In the genomic region with DNA sequence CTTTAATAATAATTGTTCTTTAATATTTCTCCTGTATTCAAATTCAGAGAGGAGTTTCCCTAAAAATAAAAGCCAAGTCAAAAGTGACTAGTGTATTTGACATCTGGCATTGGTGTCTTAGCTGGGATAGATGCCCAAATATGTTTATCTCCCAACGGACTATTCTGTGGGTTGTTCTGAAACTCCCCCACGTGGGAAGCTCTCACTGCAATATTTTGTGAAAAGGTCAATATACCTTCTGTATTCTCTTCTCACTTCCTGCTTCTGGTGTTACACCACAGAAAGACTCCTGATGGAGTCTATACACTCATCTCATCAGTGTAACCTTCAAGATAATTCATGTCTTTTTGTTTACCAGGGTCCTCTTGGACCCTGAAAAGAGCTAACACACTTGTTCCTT, we compare ENCODE assay signal across 23 cellular contexts.
A peak's percentile ranks its signal among the peaks of the same experiment; 100 is the strongest.
DNase-seq lines count a peak whose midpoint lies in the region; ATAC-seq and TF ChIP-seq lines count a peak whose summit lies in the region.
"Had no signal": no experiment of that assay in that cellular context is flagged by ENCODE, and none has a peak within 500 bp of the region (broad histone marks: within the 10 kb centered on the region; RNA-seq: fewer than 3 reads in every experiment).

No MANE protein-coding gene starts in this region.

- no peak overlapping the region for H3K4me3 ChIP-seq in KMS-11 (IDR thresholded peaks at IDR 0.05; ENCODE audit: insufficient read depth, low read depth, low read length)
- H3K4me3 ChIP-seq: dorsolateral prefrontal cortex, esophagus squamous epithelium, heart right ventricle, MG63, stomach had no signal

- H2AFZ ChIP-seq in KMS-11 (ENCODE audit: low read depth) = 0 out of 2 replicates have a peak overlapping the region, but pooled peaks have one; percentile 5

- DNase-seq in GM13976 (ENCODE audit: low spot score) (peak; percentile 25), NCI-H82 (lab: John Stamatoyannopoulos, UW) (no peak), NCI-H510A treated with DMSO at 0.1 percent for 48 hours (lab: John Stamatoyannopoulos, UW) (no peak)
- DNase-seq in stimulated activated CD4-positive, alpha-beta T cell treated with anti-CD3 and anti-CD28 coated beads, Interleukin-1b, Interleukin-23, amount 100 ng/mL, for 48 hours = no peak
- no peak for DNase-seq in activated effector memory CD4-positive, alpha-beta T cell treated with Interleukin-2 at 50 U/mL for 16 hours
- DNase-seq: ACHN; activated CD4-positive, alpha-beta T cell treated with anti-CD3 and anti-CD28 coated beads, Interleukin-2, amount 10 ng/mL, durations not matched to agents 7 days and 5 days; brain microvascular endothelial cell; CD4-positive, alpha-beta T cell; dorsolateral prefrontal cortex; esophagus squamous epithelium; heart right ventricle; mesendoderm; MG63; NCI-H2081 treated with DMSO at 0.1 percent for 48 hours; NCI-H748 treated with DMSO at 0.1 percent for 48 hours; retina; SHP77 treated with DMSO at 0.1 percent for 48 hours; stomach; T-helper 9 cell had no signal

- H3K27ac ChIP-seq in KMS-11 = no peak overlapping the region
- H3K27ac ChIP-seq: brain microvascular endothelial cell, dorsolateral prefrontal cortex, esophagus squamous epithelium, heart right ventricle, stomach had no signal

- H4K20me1 ChIP-seq in KMS-11 (ENCODE audit: insufficient read depth) = no peaks in the 10 kb centered on the region

- H3K9ac ChIP-seq in KMS-11 = no peak overlapping the region

- in situ Hi-C loops in GM13976 (cut with MboI; ENCODE audit: low sequenced_read_pairs, unreplicated experiment) = no loop called here

- H3K36me3 ChIP-seq in KMS-11 (ENCODE audit: insufficient read depth) = no peaks in the 10 kb centered on the region
- H3K36me3 ChIP-seq: brain microvascular endothelial cell, esophagus squamous epithelium, heart right ventricle, MG63, stomach had no signal

- H3K27me3 ChIP-seq in KMS-11 (ENCODE audit: insufficient read depth, low read depth) = no peaks in the 10 kb centered on the region
- H3K27me3 ChIP-seq: brain microvascular endothelial cell, esophagus squamous epithelium, heart right ventricle, MG63, stomach had no signal

- no peak for TF ChIP-seq CTCF in GM13976 (IDR thresholded peaks at IDR 0.05; ENCODE audit: borderline replicate concordance, control extremely low read depth, extremely low read depth, insufficient read depth, missing control alignments)
- TF ChIP-seq CTCF in KMS-11 (conservative IDR thresholded peaks at IDR 0.05; ENCODE audit: low read depth, low read length) = no peak

- H3K4me2 ChIP-seq in KMS-11 = 0 out of 2 replicates have a peak overlapping the region, but pooled peaks have one; percentile 8

- no peaks in the 10 kb centered on the region for H3K79me2 ChIP-seq in KMS-11 (ENCODE audit: insufficient read depth, low read depth)

- ATAC-seq in GM21367 (IDR thresholded peaks at IDR 0.05; ENCODE audit: unreplicated experiment) (peak; percentile 74), HG03025 (IDR thresholded peaks at IDR 0.05; ENCODE audit: low FRiP score, unreplicated experiment) (peak; percentile 76)
- ATAC-seq: heart right ventricle had no signal

- H3K4me1 ChIP-seq in KMS-11 (ENCODE audit: low read depth, poor library complexity, severe bottlenecking) = peaks cover 6% of the 10 kb centered on the region
- H3K4me1 ChIP-seq: esophagus squamous epithelium, heart right ventricle, stomach had no signal
